In the genomic region with DNA sequence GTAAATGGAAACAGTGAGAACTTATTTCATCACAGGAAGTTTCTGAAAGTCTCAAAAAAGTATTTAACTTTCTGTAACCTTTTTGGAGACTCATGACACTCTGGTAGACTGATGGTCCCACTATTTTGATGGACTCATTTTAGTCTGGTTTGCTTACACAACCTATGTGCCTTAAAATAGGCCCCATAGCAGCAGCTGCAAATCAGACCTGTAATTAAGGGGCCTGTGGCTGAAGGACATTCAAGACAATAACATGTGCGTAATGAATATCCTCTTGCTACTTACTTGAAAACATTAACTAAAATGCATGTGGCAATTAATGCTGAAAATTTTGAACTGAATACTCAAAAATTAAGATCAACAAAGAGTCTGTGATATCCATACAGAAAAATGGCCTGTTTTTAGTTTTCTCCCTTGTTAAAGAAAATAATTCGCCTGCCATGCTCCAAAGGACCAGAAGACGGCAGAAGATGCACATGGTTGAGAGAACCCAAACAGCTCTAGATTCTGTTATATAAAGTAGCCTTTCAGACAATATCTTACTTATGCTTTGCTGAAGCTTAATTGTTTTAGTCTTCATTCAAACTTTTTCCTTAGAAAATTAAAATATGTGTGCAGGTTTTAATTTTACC, we compare ENCODE assay signal across 9 cellular contexts.
A peak's percentile ranks its signal among the peaks of the same experiment; 100 is the strongest.
DNase-seq lines count a peak whose midpoint lies in the region; ATAC-seq and TF ChIP-seq lines count a peak whose summit lies in the region.
"Had no signal": no experiment of that assay in that cellular context is flagged by ENCODE, and none has a peak within 500 bp of the region (broad histone marks: within the 10 kb centered on the region; RNA-seq: fewer than 3 reads in every experiment).

No MANE protein-coding gene starts in this region.

- H3K36me3 Mint-ChIP-seq in activated CD4-positive, alpha-beta memory T cell treated with anti-CD3 and anti-CD28 coated beads, Interleukin-2, amount 10 ng/mL, durations not matched to agents 7 days and 5 days (ENCODE audit: low read depth) = no peaks in the 10 kb centered on the region

- WGBS in IMR-90 (ENCODE audit: extremely low coverage in 2 of 2, insufficient read length in 1 of 2), 2 experiments = no CpG with 5 or more reads among the region's 3 CpGs

- intact Hi-C loops in IMR-90 (cut with micrococcal nuclease) = loop anchor here (1.0 to 5.0 kb wide), 4 partner anchors 186 to 874 kb away; a partner anchor contains a TSS

- no peak overlapping the region for H3K56ac ChIP-seq in IMR-90 (ENCODE audit: extremely low read depth, insufficient read depth, low read length)

- H3K4me1 Mint-ChIP-seq in activated CD4-positive, alpha-beta memory T cell treated with anti-CD3 and anti-CD28 coated beads, Interleukin-2, amount 10 ng/mL, durations not matched to agents 7 days and 5 days = no peaks in the 10 kb centered on the region

- H2AFZ ChIP-seq in IMR-90 (replicated peaks; ENCODE audit: low read length, poor library complexity) = no peak overlapping the region

- no peak overlapping the region for H3K4me2 ChIP-seq in IMR-90 (ENCODE audit: low read depth, low read length)

- H2BK5ac ChIP-seq in IMR-90 (ENCODE audit: low read depth, low read length, poor library complexity, severe bottlenecking) = no peak overlapping the region

- no TSS peak for BruUV-seq in IMR-90 (replicated peaks; lab: Mats Ljungman, UMichigan)

- H2BK120ac ChIP-seq in IMR-90 (ENCODE audit: low read depth, low read length) = no peak overlapping the region

- no peak for TF ChIP-seq POLR2A in IMR-90 (IDR thresholded peaks at IDR 0.05; ENCODE audit: low read depth, low read length)

- in situ Hi-C loops in IMR-90 (cut with MboI; ENCODE audit: low sequenced_read_pairs) = loop anchor here (25.0 kb wide), 1 partner anchor 689 kb away; no protein-coding TSS in a partner anchor

- DNase-seq in AG08396 (ENCODE audit: low spot score) (peak; percentile 26), IMR-90 (peak; percentile 25), astrocyte of the hippocampus (ENCODE audit: low read depth, low spot score) (peak; percentile 60), kidney tubule cell (ENCODE audit: low spot score) (peak; percentile 27), DMS114 treated with DMSO at 0.1 percent for 48 hours (lab: John Stamatoyannopoulos, UW; ENCODE audit: unreplicated experiment) (no peak)
- DNase-seq in activated CD4-positive, alpha-beta memory T cell treated with anti-CD3 and anti-CD28 coated beads, Interleukin-2, amount 10 ng/mL, durations not matched to agents 7 days and 5 days = no peak
- DNase-seq: NCI-H2107 had no signal

- H2BK20ac ChIP-seq in IMR-90 (ENCODE audit: low read depth, low read length) = no peak overlapping the region

- H2AK9ac ChIP-seq in IMR-90 (replicated peaks; ENCODE audit: low read depth, low read length, poor library complexity) = no peak overlapping the region

- H3K27me3 Mint-ChIP-seq in activated CD4-positive, alpha-beta memory T cell treated with anti-CD3 and anti-CD28 coated beads, Interleukin-2, amount 10 ng/mL, durations not matched to agents 7 days and 5 days = no peaks in the 10 kb centered on the region

- H3K36me3 ChIP-seq in IMR-90 (ENCODE audit: control insufficient read depth, insufficient read depth, low read length) = no peaks in the 10 kb centered on the region

- dilution Hi-C loops in IMR-90 (cut with HindIII; ENCODE audit: low sequenced_read_pairs, unreplicated experiment) = no loop called here

- peak; percentile 50 for TF ChIP-seq RAD21 in IMR-90 (IDR thresholded peaks at IDR 0.05; ENCODE audit: low read length)

- CTCF ChIA-PET in IMR-90 (lab: Yijun Ruan, JAX) = interaction anchor here (0.6 to 1.0 kb wide), 6 partner anchors 100 to 1512 kb away, joined by 3 to 5 read pairs (median 4); no protein-coding TSS in a partner anchor
- CTCF ChIA-PET in activated CD4-positive, alpha-beta memory T cell treated with anti-CD3 and anti-CD28 coated beads, Interleukin-2, amount 10 ng/mL, durations not matched to agents 7 days and 5 days (lab: Charles Lee) = no interaction called here

- H3K23ac ChIP-seq in IMR-90 (ENCODE audit: low read depth, low read length) = no peak overlapping the region

- H3K14ac ChIP-seq in IMR-90 (replicated peaks; ENCODE audit: low read depth, low read length) = no peak overlapping the region

- H3K4me1 ChIP-seq in IMR-90 (ENCODE audit: control insufficient read depth, insufficient read depth, low read length) = peaks cover 1% of the 10 kb centered on the region; the same call in 1 of the 2 replicates

- H3K27ac ChIP-seq in IMR-90 (ENCODE audit: insufficient read depth, low read length) = no peak overlapping the region

- TF ChIP-seq CTCF in IMR-90 (conservative IDR thresholded peaks at IDR 0.05; ENCODE audit: low read depth, low read length) = peak; percentile 49

- no peak overlapping the region for H3K27ac Mint-ChIP-seq in activated CD4-positive, alpha-beta memory T cell treated with anti-CD3 and anti-CD28 coated beads, Interleukin-2, amount 10 ng/mL, durations not matched to agents 7 days and 5 days

- H4K20me1 ChIP-seq in IMR-90 (ENCODE audit: insufficient read depth, low read length) = no peaks in the 10 kb centered on the region

- H3K18ac ChIP-seq in IMR-90 (ENCODE audit: low read depth, low read length) = no peak overlapping the region

- no peaks in the 10 kb centered on the region for H3K79me1 ChIP-seq in IMR-90 (ENCODE audit: low read depth in 1 of 2, low read length in 2 of 2)

- H3K27me3 ChIP-seq in IMR-90 (ENCODE audit: control insufficient read depth, insufficient read depth, low read length) = no peaks in the 10 kb centered on the region

- ATAC-seq in IMR-90 (ENCODE audit: low read depth) (peak; percentile 83), GM18519 (IDR thresholded peaks at IDR 0.05; ENCODE audit: low FRiP score, unreplicated experiment) (no peak), GM21529 (IDR thresholded peaks at IDR 0.05; ENCODE audit: unreplicated experiment) (no peak)

- H3K9me3 Mint-ChIP-seq in activated CD4-positive, alpha-beta memory T cell treated with anti-CD3 and anti-CD28 coated beads, Interleukin-2, amount 10 ng/mL, durations not matched to agents 7 days and 5 days = peaks cover 2% of the 10 kb centered on the region

- H2BK15ac ChIP-seq in IMR-90 (ENCODE audit: low read depth, low read length) = no peak overlapping the region

- no peak overlapping the region for H4K5ac ChIP-seq in IMR-90 (ENCODE audit: low read depth, low read length)

- no peak overlapping the region for H2AK5ac ChIP-seq in IMR-90 (ENCODE audit: low read depth, low read length)

- H3K9me3 ChIP-seq in IMR-90 (ENCODE audit: control insufficient read depth, insufficient read depth, low read length) = no peaks in the 10 kb centered on the region

- no peak overlapping the region for H3K4ac ChIP-seq in IMR-90 (ENCODE audit: low read depth, low read length)

- no peak overlapping the region for H4K8ac ChIP-seq in IMR-90 (ENCODE audit: low read depth in 2 of 2, low read length in 2 of 2)

- no peak overlapping the region for H3K4me3 Mint-ChIP-seq in activated CD4-positive, alpha-beta memory T cell treated with anti-CD3 and anti-CD28 coated beads, Interleukin-2, amount 10 ng/mL, durations not matched to agents 7 days and 5 days

- H4K91ac ChIP-seq in IMR-90 (ENCODE audit: insufficient read depth, low read depth, low read length) = no peak overlapping the region

- POLR2A ChIA-PET in IMR-90 (lab: Charles Lee; ENCODE audit: unreplicated experiment) = no interaction called here
- POLR2A ChIA-PET in activated CD4-positive, alpha-beta memory T cell treated with anti-CD3 and anti-CD28 coated beads, Interleukin-2, amount 10 ng/mL, durations not matched to agents 7 days and 5 days (lab: Charles Lee) = no interaction called here

- no peaks in the 10 kb centered on the region for H3K9me1 ChIP-seq in IMR-90 (ENCODE audit: insufficient read depth, low read length)

- H3K9ac ChIP-seq in IMR-90 (ENCODE audit: low read depth, low read length) = no peak overlapping the region

- no peak overlapping the region for H3K4me3 ChIP-seq in IMR-90 (ENCODE audit: insufficient read depth, low read depth, low read length)

TF ChIP-seq in IMR-90, 13 proteins besides CTCF, POLR2A, EP300 and RAD21:
- TF ChIP-seq SMC3 (IDR thresholded peaks at IDR 0.05; ENCODE audit: low read depth, low read length) (peak; percentile 27; the same call in 1 of the 2 replicates), BHLHE40 (IDR thresholded peaks at IDR 0.05; ENCODE audit: low read depth, low read length) (no peak)

Comparison
In these comparisons a context has a peak if more than half of its experiments do, and no peak if none do; other contexts are left out.
1. DNase-seq: peak in AG08396 (single experiment), IMR-90 (single experiment), astrocyte of the hippocampus (single experiment) and kidney tubule cell (single experiment); none in DMS114 treated with DMSO at 0.1 percent for 48 hours (single experiment) and activated CD4-positive, alpha-beta memory T cell treated with anti-CD3 and anti-CD28 coated beads, Interleukin-2, amount 10 ng/mL, durations not matched to agents 7 days and 5 days (single experiment).